20 cellular contexts compared by ENCODE assay signal in the genomic region with DNA sequence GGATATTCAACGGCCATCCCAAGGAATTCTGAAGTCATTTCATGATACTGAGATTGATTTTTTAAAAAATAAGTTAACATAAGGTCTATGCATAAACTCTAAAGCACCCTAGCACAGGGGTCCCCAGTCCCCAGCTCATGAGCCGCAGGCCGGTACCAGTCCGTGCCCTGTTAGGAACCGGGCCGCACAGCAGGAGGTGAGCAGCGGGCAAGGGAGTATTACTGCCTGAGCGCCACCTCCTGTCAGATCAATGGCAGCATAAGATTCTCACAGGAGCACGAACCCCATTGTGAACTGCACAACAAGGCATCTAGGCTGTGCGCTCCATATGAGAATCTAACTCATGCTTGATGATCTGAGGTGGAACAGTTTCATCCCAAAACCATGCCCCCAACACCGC. TPM values are rescaled to one million over a fixed set of nuclear protein-coding genes. Genes with fewer than 3 reads are reported as not detected.
A peak's percentile ranks its signal among the peaks of the same experiment; 100 is the strongest.
DNase-seq lines count a peak whose midpoint lies in the region; ATAC-seq, FAIRE-seq and TF ChIP-seq lines count a peak whose summit lies in the region.
"Had no signal": no experiment of that assay in that cellular context is flagged by ENCODE, and none has a peak within 500 bp of the region (broad histone marks: within the 10 kb centered on the region; RNA-seq: fewer than 3 reads in every experiment).

No MANE protein-coding gene starts in this region.

- peaks cover 30% of the 10 kb centered on the region for H3K36me3 Mint-ChIP-seq in WTC11

- no peak for ATAC-seq in HepG2
- ATAC-seq in right lobe of liver: no peak
- no peak for ATAC-seq in WTC11
- ATAC-seq in GM19452 (IDR thresholded peaks at IDR 0.05; ENCODE audit: unreplicated experiment): no peak
- no peak for ATAC-seq in foreskin keratinocyte
- ATAC-seq: A549, K562 had no signal

- H3K27me3 Mint-ChIP-seq in WTC11 (ENCODE audit: low read depth): no peaks in the 10 kb centered on the region
- H3K27me3 Mint-ChIP-seq: CD8-positive, alpha-beta memory T cell had no signal

- CTCF ChIA-PET in HepG2 (lab: Yijun Ruan, JAX; ENCODE audit: low intra/inter-chr PET ratio, low total read pairs) (no interaction called here), WTC11 (lab: Charles Lee) (no interaction called here)

- H3K27ac ChIP-seq in HepG2 (ENCODE audit: extremely low read length, insufficient read depth, low read length) (no peak overlapping the region), right lobe of liver (no peak overlapping the region), OCI-LY1 (ENCODE audit: low read depth, low read length, poor library complexity, severe bottlenecking) (no peak overlapping the region), foreskin keratinocyte (no peak overlapping the region)
- H3K27ac ChIP-seq: 22Rv1; A549; BLaER1 treated with 17β-estradiol and CSF1 and Interleukin-3, amounts not matched to agents 10 nM and 100 nM; HL-60 had no signal

- POLR2A ChIA-PET in HepG2 (lab: Yijun Ruan, JAX) (no interaction called here), WTC11 (lab: Charles Lee) (no interaction called here)

- no peak overlapping the region for H3K9ac ChIP-seq in HepG2 (ENCODE audit: insufficient read depth, low read depth, low read length)
- no peak overlapping the region for H3K9ac ChIP-seq in OCI-LY1 (ENCODE audit: low read length)
- H3K9ac ChIP-seq: BLaER1 treated with 17β-estradiol and CSF1 and Interleukin-3, amounts not matched to agents 10 nM and 100 nM had no signal

- H3K27me3 ChIP-seq in HepG2 (ENCODE audit: control insufficient read depth in 1 of 2, insufficient read depth in 2 of 2, low read length in 2 of 2) (no peaks in the 10 kb centered on the region; a peak in 1 of 5 replicates), right lobe of liver (no peaks in the 10 kb centered on the region), OCI-LY1 (ENCODE audit: insufficient read depth, low read length) (no peaks in the 10 kb centered on the region), foreskin keratinocyte (no peaks in the 10 kb centered on the region)
- H3K27me3 ChIP-seq: BLaER1 treated with 17β-estradiol and CSF1 and Interleukin-3, amounts not matched to agents 10 nM and 100 nM had no signal

- TF ChIP-seq RAD21 in HepG2 (CRISPR knock-in tag; IDR thresholded peaks at IDR 0.05): no peak

- intact Hi-C loops in HepG2 (cut with micrococcal nuclease; ENCODE audit: unreplicated experiment) (no loop called here), right lobe of liver (cut with DNase I) (no loop called here)

- H3K27ac Mint-ChIP-seq in WTC11: no peak overlapping the region
- H3K27ac Mint-ChIP-seq: CD8-positive, alpha-beta memory T cell had no signal

- DNase-seq in HepG2 (ENCODE audit: low spot score) (no peak), right lobe of liver (no peak), WTC11 (ENCODE audit: low spot score) (peak; percentile 44), DMS153 treated with DMSO at 0.1 percent for 48 hours (lab: John Stamatoyannopoulos, UW; ENCODE audit: unreplicated experiment) (no peak), foreskin keratinocyte (no peak)
- DNase-seq: CD8-positive, alpha-beta memory T cell; COR-L47; DMS 273 treated with DMSO at 0.1 percent for 48 hours; GDM1; IMR-90 had no signal

- TF ChIP-seq EP300 in HepG2 (IDR thresholded peaks at IDR 0.05; ENCODE audit: low read depth in 2 of 2, low read length in 2 of 2): no peak
- no peak for TF ChIP-seq EP300 in HepG2 (CRISPR knock-in tag; IDR thresholded peaks at IDR 0.05; ENCODE audit: borderline replicate concordance)

- H3K4me3 ChIP-seq in HepG2 (replicated peaks in 1 of 3; ENCODE audit: insufficient read depth in 1 of 3, low read depth in 2 of 3, low read length in 3 of 3): no peak overlapping the region
- H3K4me3 ChIP-seq in right lobe of liver: no peak overlapping the region
- H3K4me3 ChIP-seq in OCI-LY1 (ENCODE audit: low read depth, low read length, poor library complexity, severe bottlenecking): no peak overlapping the region
- H3K4me3 ChIP-seq: A549; BLaER1 treated with 17β-estradiol and CSF1 and Interleukin-3, amounts not matched to agents 10 nM and 100 nM; HAP-1; K562 had no signal

- H4K20me1 ChIP-seq in HepG2 (ENCODE audit: insufficient read depth, low read length) (no peaks in the 10 kb centered on the region), OCI-LY1 (ENCODE audit: insufficient read depth, low read length) (no peaks in the 10 kb centered on the region)
- H4K20me1 ChIP-seq: BLaER1 treated with 17β-estradiol and CSF1 and Interleukin-3, amounts not matched to agents 10 nM and 100 nM had no signal

- peaks cover 4% of the 10 kb centered on the region for H3K9me3 Mint-ChIP-seq in WTC11
- H3K9me3 Mint-ChIP-seq: CD8-positive, alpha-beta memory T cell had no signal

- no TSS peak for BruUV-seq in HepG2 (replicated peaks; lab: Mats Ljungman, UMichigan)

- 88% methylated on average over 11 of the region's 11 CpGs for WGBS in HepG2 (ENCODE audit: low lambda C conversion rate)
- WGBS in right lobe of liver (ENCODE audit: insufficient coverage, low coverage, low lambda C conversion rate, missing lambda C conversion rate): 76% methylated on average over 2 of the region's 11 CpGs

- H3K9me3 ChIP-seq in HepG2 (ENCODE audit: low read length) (no peaks in the 10 kb centered on the region), right lobe of liver (no peaks in the 10 kb centered on the region), OCI-LY1 (ENCODE audit: low read length) (no peaks in the 10 kb centered on the region)
- H3K9me3 ChIP-seq: A549, HAP-1 had no signal

- no peak overlapping the region for H2AFZ ChIP-seq in HepG2 (ENCODE audit: low read length)
- H2AFZ ChIP-seq in OCI-LY1 (ENCODE audit: low read length): no peak overlapping the region

- no peaks in the 10 kb centered on the region for H3K79me2 ChIP-seq in HepG2 (ENCODE audit: insufficient read depth, low read length)
- no peaks in the 10 kb centered on the region for H3K79me2 ChIP-seq in OCI-LY1 (ENCODE audit: insufficient read depth, low read length)

- H3K9me2 ChIP-seq in OCI-LY1 (ENCODE audit: low read depth, low read length): no peaks in the 10 kb centered on the region

- H3K36me3 ChIP-seq in HepG2 (replicated peaks in 1 of 2; ENCODE audit: control insufficient read depth in 1 of 2, insufficient read depth in 2 of 2, low read length in 2 of 2): peaks cover 13 to 59% of the 10 kb centered on the region in 2 experiments; a peak in 4 of 5 replicates
- peaks cover 0 to 9% (median 1%) of the 10 kb centered on the region in 4 donors for H3K36me3 ChIP-seq in right lobe of liver
- peaks cover 96% of the 10 kb centered on the region for H3K36me3 ChIP-seq in OCI-LY1 (ENCODE audit: insufficient read depth, low read length)

- H3K4me2 ChIP-seq in HepG2 (ENCODE audit: low read depth, low read length) (no peak overlapping the region), OCI-LY1 (ENCODE audit: low read length) (no peak overlapping the region)
- H3K4me2 ChIP-seq: A549; BLaER1 treated with 17β-estradiol and CSF1 and Interleukin-3, amounts not matched to agents 10 nM and 100 nM had no signal

- H3K4me1 Mint-ChIP-seq in WTC11: no peaks in the 10 kb centered on the region
- H3K4me1 Mint-ChIP-seq: CD8-positive, alpha-beta memory T cell had no signal

- no peak for FAIRE-seq in HepG2 (lab: Jason Lieb, UNC)
- FAIRE-seq: A549, GM12892, GM18507, K562 had no signal

- TF ChIP-seq POLR2A in HepG2 (IDR thresholded peaks at IDR 0.05; ENCODE audit: insufficient read depth in 1 of 2, low read depth in 2 of 2, low read length in 2 of 2): no peak
- TF ChIP-seq POLR2A in right lobe of liver (IDR thresholded peaks at IDR 0.05): no peak

- H3K4me1 ChIP-seq in HepG2 (ENCODE audit: insufficient read depth, low read length) (no peaks in the 10 kb centered on the region), right lobe of liver (no peaks in the 10 kb centered on the region), OCI-LY1 (ENCODE audit: insufficient read depth, low read length, severe bottlenecking) (no peaks in the 10 kb centered on the region), foreskin keratinocyte (no peaks in the 10 kb centered on the region)
- H3K4me1 ChIP-seq: A549, HAP-1 had no signal

- TF ChIP-seq CTCF in HepG2 (CRISPR knock-in tag; IDR thresholded peaks at IDR 0.05) (peak; percentile 44), right lobe of liver (IDR thresholded peaks at IDR 0.05) (no peak), OCI-LY1 (IDR thresholded peaks at IDR 0.05; ENCODE audit: low read length) (peak; percentile 36; the same call in 1 of the 2 replicates), WTC11 (IDR thresholded peaks at IDR 0.05) (no peak), foreskin keratinocyte (conservative IDR thresholded peaks at IDR 0.05) (no peak)

- in situ Hi-C loops in HepG2 (cut with HindIII; ENCODE audit: extremely low pct_ligation_motif_present, low pct_unique_long_range_greater_than_20kb): no loop called here

- no peak overlapping the region for H3K4me3 Mint-ChIP-seq in WTC11
- H3K4me3 Mint-ChIP-seq: CD8-positive, alpha-beta memory T cell had no signal

- H3F3A ChIP-seq in OCI-LY1 (ENCODE audit: insufficient read depth, low read length): no peaks in the 10 kb centered on the region

RNA-seq across cellular contexts. Expression of a gene that starts 31.0 kb away (rescaled TPM):
- total RNA-seq in HepG2 (2016; rRNA removed; fragmentation: Illumina TruSeq; extraction: Trizol) (21.6 and 28.3 TPM in 2 replicates), right lobe of liver (1 to 10 TPM; 5.8 to 9.5 (median 7.3) TPM), WTC11 (2021) (28.3 to 31.8 TPM (median 31.3 TPM) in 3 replicates), foreskin keratinocyte (23.8 and 24.7 TPM in 2 replicates)
- total RNA-seq in HepG2 (2016; cell fraction: cytosol; rRNA removed; fragmentation: Illumina TruSeq; extraction: Trizol; ENCODE audit: low read depth): 3.2 and 3.7 TPM in 2 replicates
- 21.1 and 26.2 TPM in 2 replicates for total RNA-seq in HepG2 (2016; cell fraction: insoluble cytoplasmic fraction; rRNA removed; fragmentation: Illumina TruSeq; extraction: Trizol)
- total RNA-seq in HepG2 (2016; cell fraction: membrane; rRNA removed; fragmentation: Illumina TruSeq; extraction: Trizol): 12.9 and 13.0 TPM in 2 replicates
- 21.1 and 23.4 TPM in 2 replicates for total RNA-seq in HepG2 (2016; cell fraction: nucleus; rRNA removed; fragmentation: Illumina TruSeq; extraction: Trizol)
- polyA plus RNA-seq in HepG2 (2011; rRNA removed) (11.0 and 13.4 TPM in 2 replicates), foreskin keratinocyte (7.4 and 7.5 TPM in 2 replicates)
- 6.5 and 8.7 TPM in 2 replicates for polyA plus RNA-seq in HepG2 (2011; cell fraction: cytosol; rRNA removed)
- polyA plus RNA-seq in HepG2 (2011; cell fraction: nucleus; rRNA removed): 11.5 and 13.2 TPM in 2 replicates
- 12.5 and 13.4 TPM in 2 replicates for polyA plus RNA-seq in HepG2 (2012)
- polyA plus RNA-seq in HepG2 (2016; cell fraction: cytosol; fragmentation: Illumina TruSeq; extraction: Trizol; ENCODE audit: low read depth): 1.7 and 1.8 TPM in 2 replicates
- polyA plus RNA-seq in HepG2 (2016; cell fraction: insoluble cytoplasmic fraction; fragmentation: Illumina TruSeq; extraction: Trizol; ENCODE audit: low read depth): 24.7 and 26.7 TPM in 2 replicates
- 7.0 and 7.6 TPM in 2 replicates for polyA plus RNA-seq in HepG2 (2016; cell fraction: membrane; fragmentation: Illumina TruSeq; extraction: Trizol; ENCODE audit: low read depth)
- polyA plus RNA-seq in HepG2 (2016; cell fraction: nucleus; fragmentation: Illumina TruSeq; extraction: Trizol; ENCODE audit: insufficient read depth, low read depth): 36.4 and 40.4 TPM in 2 replicates
- 5.9 and 18.2 TPM in 2 replicates for polyA minus RNA-seq in HepG2 (2011; rRNA and poly(A)+ RNA removed; ENCODE audit: low replicate concordance)
- 8.4 and 9.7 TPM in 2 replicates for polyA minus RNA-seq in HepG2 (2011; cell fraction: cytosol; rRNA and poly(A)+ RNA removed)
- 17.5 and 20.1 TPM in 2 replicates for polyA minus RNA-seq in HepG2 (2011; cell fraction: nucleus; rRNA and poly(A)+ RNA removed)

RNA-seq across cellular contexts. Expression of a gene that starts 58.6 kb away (rescaled TPM):
- total RNA-seq in HepG2 (2016; rRNA removed; fragmentation: Illumina TruSeq; extraction: Trizol) (9.0 and 15.8 TPM in 2 replicates), right lobe of liver (10 to 100 TPM; 10.8 to 21.4 (median 17.2) TPM), WTC11 (2021) (9.3 to 11.9 TPM (median 10.8 TPM) in 3 replicates), foreskin keratinocyte (34.0 and 38.2 TPM in 2 replicates)
- total RNA-seq in HepG2 (2016; cell fraction: cytosol; rRNA removed; fragmentation: Illumina TruSeq; extraction: Trizol; ENCODE audit: low read depth): 3.5 and 8.1 TPM in 2 replicates
- total RNA-seq in HepG2 (2016; cell fraction: insoluble cytoplasmic fraction; rRNA removed; fragmentation: Illumina TruSeq; extraction: Trizol): 9.8 and 12.7 TPM in 2 replicates
- 9.7 and 10.0 TPM in 2 replicates for total RNA-seq in HepG2 (2016; cell fraction: membrane; rRNA removed; fragmentation: Illumina TruSeq; extraction: Trizol)
- 18.8 and 22.6 TPM in 2 replicates for total RNA-seq in HepG2 (2016; cell fraction: nucleus; rRNA removed; fragmentation: Illumina TruSeq; extraction: Trizol)
- polyA plus RNA-seq in HepG2 (2011; rRNA removed) (17.5 and 22.0 TPM in 2 replicates), foreskin keratinocyte (35.1 and 37.2 TPM in 2 replicates)
- polyA plus RNA-seq in HepG2 (2011; cell fraction: cytosol; rRNA removed): 4.7 and 6.0 TPM in 2 replicates
- polyA plus RNA-seq in HepG2 (2011; cell fraction: nucleus; rRNA removed): 36.1 and 40.1 TPM in 2 replicates
- polyA plus RNA-seq in HepG2 (2012): 14.5 TPM in 2 replicates
- polyA plus RNA-seq in HepG2 (2016; cell fraction: cytosol; fragmentation: Illumina TruSeq; extraction: Trizol; ENCODE audit: low read depth): 5.2 and 6.8 TPM in 2 replicates
- 10.5 and 12.9 TPM in 2 replicates for polyA plus RNA-seq in HepG2 (2016; cell fraction: insoluble cytoplasmic fraction; fragmentation: Illumina TruSeq; extraction: Trizol; ENCODE audit: low read depth)
- polyA plus RNA-seq in HepG2 (2016; cell fraction: membrane; fragmentation: Illumina TruSeq; extraction: Trizol; ENCODE audit: low read depth): 7.1 and 7.3 TPM in 2 replicates
- 55.0 and 55.4 TPM in 2 replicates for polyA plus RNA-seq in HepG2 (2016; cell fraction: nucleus; fragmentation: Illumina TruSeq; extraction: Trizol; ENCODE audit: insufficient read depth, low read depth)
- polyA minus RNA-seq in HepG2 (2011; rRNA and poly(A)+ RNA removed; ENCODE audit: low replicate concordance): 6.7 and 7.2 TPM in 2 replicates
- 3.6 and 5.0 TPM in 2 replicates for polyA minus RNA-seq in HepG2 (2011; cell fraction: cytosol; rRNA and poly(A)+ RNA removed)
- 23.8 and 26.6 TPM in 2 replicates for polyA minus RNA-seq in HepG2 (2011; cell fraction: nucleus; rRNA and poly(A)+ RNA removed)

Comparison
In these comparisons a context has a peak if more than half of its experiments do, and no peak if none do; other contexts are left out.
1. CTCF ChIP-seq: peak in HepG2 (single experiment) and OCI-LY1 (single experiment); none in right lobe of liver (0 of 4), WTC11 (single experiment) and foreskin keratinocyte (single experiment).